ENCODE assay signal across 23 cellular contexts in the genomic region with DNA sequence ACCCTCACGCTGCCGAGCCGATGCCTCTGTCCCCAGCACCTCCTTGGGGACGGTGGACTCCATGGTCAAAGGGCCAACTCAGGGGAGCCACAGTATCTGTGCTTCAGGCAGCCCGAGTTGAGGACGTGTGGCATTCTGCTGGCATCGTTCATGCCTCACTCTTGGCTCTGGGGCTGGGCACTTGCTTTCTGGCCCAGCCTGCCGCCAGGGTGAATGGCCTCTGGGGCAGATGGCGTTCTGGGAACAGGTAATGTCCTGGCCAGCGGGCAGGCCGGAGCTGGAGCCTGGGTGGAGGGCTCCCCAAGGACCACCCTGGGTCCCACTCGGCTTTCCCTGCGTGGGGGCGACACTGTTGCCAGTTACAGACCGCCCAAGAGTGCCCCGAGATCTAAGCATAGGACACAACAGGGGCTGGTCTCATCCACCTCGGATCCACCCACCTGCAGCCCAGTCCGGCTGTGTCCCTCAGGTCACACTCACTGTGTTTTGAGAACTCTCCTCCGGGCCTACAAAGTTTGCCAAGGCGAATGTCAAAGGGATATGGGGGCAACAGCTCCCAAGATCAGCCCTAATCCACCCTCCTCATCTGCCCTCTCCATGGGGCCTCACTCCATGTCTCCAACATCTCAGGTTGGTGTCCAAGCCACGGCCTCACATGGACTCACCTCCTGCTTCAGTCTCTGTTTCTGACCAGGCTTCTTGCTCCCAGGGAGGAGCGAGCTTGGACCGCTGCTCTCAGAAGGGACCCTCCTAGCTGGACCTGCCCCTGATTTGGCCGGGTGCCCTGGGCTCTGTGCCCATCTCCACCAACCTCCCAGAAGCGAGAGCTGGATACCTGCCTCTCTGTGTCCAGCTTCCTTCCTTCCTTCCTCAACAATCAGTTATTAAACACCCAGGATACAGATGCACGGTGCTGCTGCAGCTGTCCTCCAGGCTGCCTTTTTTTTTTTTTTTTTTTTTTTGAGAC.
A peak's percentile ranks its signal among the peaks of the same experiment; 100 is the strongest.
DNase-seq lines count a peak whose midpoint lies in the region; ATAC-seq and TF ChIP-seq lines count a peak whose summit lies in the region.
"Had no signal": no experiment of that assay in that cellular context is flagged by ENCODE, and none has a peak within 500 bp of the region (broad histone marks: within the 10 kb centered on the region; RNA-seq: fewer than 3 reads in every experiment).

No MANE protein-coding gene starts in this region.

- H3K4me3 ChIP-seq in liver (ENCODE audit: low read depth in 1 of 3, low read length in 3 of 3) (peak overlapping the region in 2 of 3 donors; percentile 47 to 55), breast epithelium (no peak overlapping the region)
- H3K4me3 ChIP-seq: testis had no signal

- H3K27me3 Mint-ChIP-seq in brain (peaks cover 7% of the 10 kb centered on the region), glutamatergic neuron (ENCODE audit: unreplicated experiment) (no peaks in the 10 kb centered on the region)
- H3K27me3 Mint-ChIP-seq: activated T-cell treated with anti-CD3 and anti-CD28 coated beads, Interleukin-2, amount 50 U/mL, for 24 hours; T-cell had no signal

- intact Hi-C loops in Right ventricle myocardium superior (cut with DNase I): loop anchor here (5.0 kb wide), 1 partner anchor 65 kb away; no protein-coding TSS in a partner anchor
- intact Hi-C loops in cardiac septum (cut with DNase I): loop anchor here (2.0 to 5.0 kb wide), 2 partner anchors 50 to 69 kb away; a partner anchor contains a TSS
- intact Hi-C loops in breast epithelium (cut with DNase I; ENCODE audit: low total_unique reads): no loop called here

- H3K27ac ChIP-seq in liver (ENCODE audit: low read depth in 1 of 2, low read length in 2 of 2): peak overlapping the region; percentile 57 to 72
- H3K27ac ChIP-seq in breast epithelium: no peak overlapping the region
- H3K27ac ChIP-seq: C4-2B, testis had no signal

- H3K4me3 Mint-ChIP-seq in brain (no peak overlapping the region), glutamatergic neuron (ENCODE audit: unreplicated experiment) (no peak overlapping the region)
- H3K4me3 Mint-ChIP-seq: activated T-cell treated with anti-CD3 and anti-CD28 coated beads, Interleukin-2, amount 50 U/mL, for 24 hours; T-cell had no signal

- peak overlapping the region in 1 of 2 donors; percentile 28 for H3K9ac ChIP-seq in liver (ENCODE audit: low read depth in 1 of 2, low read length in 2 of 2)

- TF ChIP-seq CTCF in brain (conservative IDR thresholded peaks at IDR 0.05): no peak
- TF ChIP-seq CTCF in liver (IDR thresholded peaks at IDR 0.05; ENCODE audit: low read depth, low read length, missing input control): no peak
- TF ChIP-seq CTCF in breast epithelium (IDR thresholded peaks at IDR 0.05): no peak
- no peak for TF ChIP-seq CTCF in glutamatergic neuron (IDR thresholded peaks at IDR 0.05; ENCODE audit: partially characterized antibody, unreplicated experiment)

- H3K4me1 ChIP-seq in liver (ENCODE audit: control insufficient read depth in 4 of 4, insufficient read depth in 4 of 4, low read length in 3 of 4) (peaks cover 9 to 40% (median 28%) of the 10 kb centered on the region in 4 donors), breast epithelium (no peaks in the 10 kb centered on the region)
- H3K4me1 ChIP-seq: testis had no signal

- TF ChIP-seq POLR2A in breast epithelium (IDR thresholded peaks at IDR 0.05): no peak

- peaks cover 0 to 2% (median 0%) of the 10 kb centered on the region in 5 experiments for H3K9me3 Mint-ChIP-seq in brain
- no peaks in the 10 kb centered on the region for H3K9me3 Mint-ChIP-seq in glutamatergic neuron (ENCODE audit: unreplicated experiment)
- H3K9me3 Mint-ChIP-seq: activated T-cell treated with anti-CD3 and anti-CD28 coated beads, Interleukin-2, amount 50 U/mL, for 24 hours; T-cell had no signal

- H3K36me3 ChIP-seq in liver (ENCODE audit: control insufficient read depth in 4 of 4, insufficient read depth in 3 of 4, low read depth in 1 of 4, low read length in 3 of 4) (no peaks in the 10 kb centered on the region), breast epithelium (no peaks in the 10 kb centered on the region)

- H3K27me3 ChIP-seq in liver (ENCODE audit: control insufficient read depth in 4 of 4, insufficient read depth in 4 of 4, low read length in 3 of 4) (no peaks in the 10 kb centered on the region), breast epithelium (no peaks in the 10 kb centered on the region)
- H3K27me3 ChIP-seq: testis had no signal

- peak; percentile 40 to 64 for TF ChIP-seq RAD21 in liver (IDR thresholded peaks at IDR 0.05)

- ATAC-seq in Right ventricle myocardium superior (ENCODE audit: poor library complexity): peak; percentile 81
- ATAC-seq: T-cell had no signal

- H3K4me1 Mint-ChIP-seq in brain: peaks cover 4% of the 10 kb centered on the region
- peaks cover 3% of the 10 kb centered on the region for H3K4me1 Mint-ChIP-seq in glutamatergic neuron (ENCODE audit: low read depth, unreplicated experiment)

- H3K9me3 ChIP-seq in liver (ENCODE audit: control insufficient read depth in 4 of 4, low read length in 3 of 4): no peaks in the 10 kb centered on the region
- no peaks in the 10 kb centered on the region for H3K9me3 ChIP-seq in breast epithelium
- H3K9me3 ChIP-seq: testis had no signal

- WGBS in liver: 38% methylated on average over 26 of the region's 26 CpGs

- H3K36me3 Mint-ChIP-seq in brain (no peaks in the 10 kb centered on the region), glutamatergic neuron (ENCODE audit: unreplicated experiment) (no peaks in the 10 kb centered on the region)
- H3K36me3 Mint-ChIP-seq: T-cell had no signal

- DNase-seq in Right ventricle myocardium superior: peak; percentile 63
- DNase-seq in cardiac septum (ENCODE audit: low spot score): no peak
- DNase-seq in breast epithelium (ENCODE audit: low spot score in 2 of 2): no peak
- no peak for DNase-seq in hippocampal formation (lab: John Stamatoyannopoulos, UW)
- DNase-seq in dedifferentiated amniotic fluid mesenchymal stem cell (ENCODE audit: extremely low spot score): no peak
- no peak for DNase-seq in glutamatergic neuron
- DNase-seq: activated CD8-positive, alpha-beta memory T cell treated with anti-CD3 and anti-CD28 coated beads for 24 hours; activated naive CD4-positive, alpha-beta T cell treated with Interleukin-2 at 50 U/mL for 16 hours; activated T-cell treated with anti-CD3 and anti-CD28 coated beads, Interleukin-2, amount 50 U/mL, for 24 hours; amygdala; mesendoderm; NCI-H1048; NCI-H1930; NCI-H82; retina; SHP77 treated with DMSO at 0.1 percent for 48 hours; stimulated activated CD4-positive, alpha-beta T cell treated with anti-CD3 and anti-CD28 coated beads, Interleukin-4, amount 100 ng/mL, for 24 hours; stimulated activated naive CD4-positive, alpha-beta T cell treated with Interleukin-2 at 50 U/mL for 16 hours; T-cell; testis had no signal

- H3K27ac Mint-ChIP-seq in brain (peak overlapping the region in 4 of 5 experiments; percentile 28 to 87 (median 48)), glutamatergic neuron (ENCODE audit: unreplicated experiment) (no peak overlapping the region)
- H3K27ac Mint-ChIP-seq: activated T-cell treated with anti-CD3 and anti-CD28 coated beads, Interleukin-2, amount 50 U/mL, for 24 hours had no signal

TF ChIP-seq in liver, 16 proteins besides CTCF, POLR2A, EP300 and RAD21 (continues in another document):
- TF ChIP-seq TAF1 (conservative IDR thresholded peaks at IDR 0.05) (no peak), RXRA (IDR thresholded peaks at IDR 0.05) (peak; percentile 100), HNF4G (IDR thresholded peaks at IDR 0.05) (no peak), GABPA (IDR thresholded peaks at IDR 0.05 in 1 of 2, conservative IDR thresholded peaks at IDR 0.05 in 1 of 2) (no peak), YY1 (IDR thresholded peaks at IDR 0.05) (peak; percentile 80), EGR1 (IDR thresholded peaks at IDR 0.05; ENCODE audit: low read depth in 2 of 2) (no peak), NR2F2 (IDR thresholded peaks at IDR 0.05) (no peak), HNF4A (conservative IDR thresholded peaks at IDR 0.05) (peak; percentile 55 to 68), SP1 (IDR thresholded peaks at IDR 0.05) (peak; percentile 91), JUND (IDR thresholded peaks at IDR 0.05) (peak in 1 of 2 donors; percentile 65), FOXA2 (IDR thresholded peaks at IDR 0.05) (peak; percentile 54)
- TF ChIP-seq, protein P1, sequence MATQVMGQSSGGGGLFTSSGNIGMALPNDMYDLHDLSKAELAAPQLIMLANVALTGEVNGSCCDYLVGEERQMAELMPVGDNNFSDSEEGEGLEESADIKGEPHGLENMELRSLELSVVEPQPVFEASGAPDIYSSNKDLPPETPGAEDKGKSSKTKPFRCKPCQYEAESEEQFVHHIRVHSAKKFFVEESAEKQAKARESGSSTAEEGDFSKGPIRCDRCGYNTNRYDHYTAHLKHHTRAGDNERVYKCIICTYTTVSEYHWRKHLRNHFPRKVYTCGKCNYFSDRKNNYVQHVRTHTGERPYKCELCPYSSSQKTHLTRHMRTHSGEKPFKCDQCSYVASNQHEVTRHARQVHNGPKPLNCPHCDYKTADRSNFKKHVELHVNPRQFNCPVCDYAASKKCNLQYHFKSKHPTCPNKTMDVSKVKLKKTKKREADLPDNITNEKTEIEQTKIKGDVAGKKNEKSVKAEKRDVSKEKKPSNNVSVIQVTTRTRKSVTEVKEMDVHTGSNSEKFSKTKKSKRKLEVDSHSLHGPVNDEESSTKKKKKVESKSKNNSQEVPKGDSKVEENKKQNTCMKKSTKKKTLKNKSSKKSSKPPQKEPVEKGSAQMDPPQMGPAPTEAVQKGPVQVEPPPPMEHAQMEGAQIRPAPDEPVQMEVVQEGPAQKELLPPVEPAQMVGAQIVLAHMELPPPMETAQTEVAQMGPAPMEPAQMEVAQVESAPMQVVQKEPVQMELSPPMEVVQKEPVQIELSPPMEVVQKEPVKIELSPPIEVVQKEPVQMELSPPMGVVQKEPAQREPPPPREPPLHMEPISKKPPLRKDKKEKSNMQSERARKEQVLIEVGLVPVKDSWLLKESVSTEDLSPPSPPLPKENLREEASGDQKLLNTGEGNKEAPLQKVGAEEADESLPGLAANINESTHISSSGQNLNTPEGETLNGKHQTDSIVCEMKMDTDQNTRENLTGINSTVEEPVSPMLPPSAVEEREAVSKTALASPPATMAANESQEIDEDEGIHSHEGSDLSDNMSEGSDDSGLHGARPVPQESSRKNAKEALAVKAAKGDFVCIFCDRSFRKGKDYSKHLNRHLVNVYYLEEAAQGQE (IDR thresholded peaks at IDR 0.05): peak; percentile 59

Comparison
In these comparisons a context has a peak if more than half of its experiments do, and no peak if none do; other contexts are left out.
1. H3K27ac ChIP-seq: peak in liver (2 of 2); none in breast epithelium (0 of 2).
2. H3K4me3 ChIP-seq: peak in liver (2 of 3); none in breast epithelium (0 of 3).